Comparison of ENCODE assay signal across 8 cellular contexts in the genomic region with DNA sequence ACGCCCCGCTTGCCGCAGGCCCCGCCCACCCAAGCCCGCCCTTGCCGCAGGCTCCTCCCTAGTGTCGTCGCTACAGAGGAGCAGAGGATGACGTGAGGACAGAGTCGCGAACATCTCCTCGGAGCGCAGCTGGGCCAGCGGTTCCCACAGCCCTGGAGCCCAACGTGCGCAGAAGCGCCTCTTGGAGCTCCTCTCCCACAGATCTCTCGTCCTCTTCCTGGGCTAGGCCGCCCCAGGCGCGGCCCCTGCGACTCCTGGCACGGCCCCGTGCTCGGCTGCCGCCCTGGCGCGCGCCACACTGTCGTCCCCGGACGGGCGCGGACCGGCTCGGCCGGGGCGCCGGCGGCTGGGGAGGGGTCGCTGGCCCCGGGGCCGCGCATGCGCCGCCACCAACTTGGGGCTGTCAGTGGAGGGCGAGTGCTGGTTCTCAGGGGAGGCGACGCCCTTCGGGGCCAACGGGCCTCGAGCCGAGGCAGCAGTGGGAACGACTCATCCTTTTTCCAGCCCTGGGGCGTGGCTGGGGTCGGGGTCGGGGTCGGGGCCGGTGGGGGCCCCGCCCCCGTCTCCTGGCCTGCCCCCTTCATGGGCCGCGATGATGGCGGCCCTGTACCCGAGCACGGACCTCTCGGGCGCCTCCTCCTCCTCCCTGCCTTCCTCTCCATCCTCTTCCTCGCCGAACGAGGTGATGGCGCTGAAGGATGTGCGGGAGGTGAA. TPM values are rescaled to one million over a fixed set of nuclear protein-coding genes. Genes with fewer than 3 reads are reported as not detected.
DNase-seq lines count a peak whose midpoint lies in the region; ATAC-seq, FAIRE-seq and TF ChIP-seq lines count a peak whose summit lies in the region.

A gene (plus strand): TSS at position 67 of the 714 bp plus-strand sequence. CDS start 526 bp downstream, at position 593.

- DNase-seq in D721Med (ENCODE audit: insufficient read length, low spot score) (peak; percentile 73), HTR-8/SVneo (ENCODE audit: insufficient read length, low spot score) (peak; percentile 96), activated T-helper 1 cell treated with Interleukin-2 at 50 U/mL for 16 hours (ENCODE audit: low read depth) (peak; percentile 66), fibroblast of peridontal ligament (ENCODE audit: extremely low read depth) (peak; percentile 61)
- peak; percentile 27 to 81 (median 75) for DNase-seq in naive thymus-derived CD8-positive, alpha-beta T cell
- peak; percentile 79 to 86 (median 80) for DNase-seq in stimulated activated naive CD4-positive, alpha-beta T cell (lab: John Stamatoyannopoulos, UW)

- peaks cover 3 to 14% (median 10%) of the 10 kb centered on the region in 4 donors for H3K4me1 Mint-ChIP-seq in naive thymus-derived CD8-positive, alpha-beta T cell

- H3K27ac Mint-ChIP-seq in naive thymus-derived CD8-positive, alpha-beta T cell: peak within 1 kb of the TSS; percentile 44 to 95 (median 92)

- H3K9me3 Mint-ChIP-seq in naive thymus-derived CD8-positive, alpha-beta T cell: no peaks in the 10 kb centered on the region

- H3K27me3 Mint-ChIP-seq in naive thymus-derived CD8-positive, alpha-beta T cell: peaks cover 13 to 33% (median 19%) of the 10 kb centered on the region in 5 donors

- POLR2A ChIA-PET in naive thymus-derived CD8-positive, alpha-beta T cell (lab: Charles Lee): interaction anchor here (0.6 to 1.2 kb wide), 7 partner anchors 9 to 1249 kb away, joined by 3 to 4 read pairs (median 3); a partner anchor contains a TSS

- TF ChIP-seq CTCF in D721Med (IDR thresholded peaks at IDR 0.05; ENCODE audit: insufficient read depth, missing control alignments): no peak

- FAIRE-seq in D721Med (lab: Jason Lieb, UNC) (no peak), HTR-8/SVneo (lab: Jason Lieb, UNC) (peak; percentile 90)

- ATAC-seq in GM21390 (IDR thresholded peaks at IDR 0.05; ENCODE audit: unreplicated experiment): peak; percentile 94
- peak; percentile 93 to 94 for ATAC-seq in naive thymus-derived CD8-positive, alpha-beta T cell

- peak within 1 kb of the TSS; percentile 81 to 94 (median 88) for H3K4me3 Mint-ChIP-seq in naive thymus-derived CD8-positive, alpha-beta T cell

- peaks cover 0 to 4% (median 0%) of the 10 kb centered on the region in 3 donors for H3K36me3 Mint-ChIP-seq in naive thymus-derived CD8-positive, alpha-beta T cell

TF ChIP-seq in PFSK-1, 5 proteins besides CTCF, POLR2A, EP300 and RAD21:
- TF ChIP-seq TAF1 (IDR thresholded peaks at IDR 0.05; ENCODE audit: borderline replicate concordance, insufficient read depth, low read length): 0 out of 2 replicates have a peak, but pooled peaks have one; percentile 39
- TF ChIP-seq, protein P1, sequence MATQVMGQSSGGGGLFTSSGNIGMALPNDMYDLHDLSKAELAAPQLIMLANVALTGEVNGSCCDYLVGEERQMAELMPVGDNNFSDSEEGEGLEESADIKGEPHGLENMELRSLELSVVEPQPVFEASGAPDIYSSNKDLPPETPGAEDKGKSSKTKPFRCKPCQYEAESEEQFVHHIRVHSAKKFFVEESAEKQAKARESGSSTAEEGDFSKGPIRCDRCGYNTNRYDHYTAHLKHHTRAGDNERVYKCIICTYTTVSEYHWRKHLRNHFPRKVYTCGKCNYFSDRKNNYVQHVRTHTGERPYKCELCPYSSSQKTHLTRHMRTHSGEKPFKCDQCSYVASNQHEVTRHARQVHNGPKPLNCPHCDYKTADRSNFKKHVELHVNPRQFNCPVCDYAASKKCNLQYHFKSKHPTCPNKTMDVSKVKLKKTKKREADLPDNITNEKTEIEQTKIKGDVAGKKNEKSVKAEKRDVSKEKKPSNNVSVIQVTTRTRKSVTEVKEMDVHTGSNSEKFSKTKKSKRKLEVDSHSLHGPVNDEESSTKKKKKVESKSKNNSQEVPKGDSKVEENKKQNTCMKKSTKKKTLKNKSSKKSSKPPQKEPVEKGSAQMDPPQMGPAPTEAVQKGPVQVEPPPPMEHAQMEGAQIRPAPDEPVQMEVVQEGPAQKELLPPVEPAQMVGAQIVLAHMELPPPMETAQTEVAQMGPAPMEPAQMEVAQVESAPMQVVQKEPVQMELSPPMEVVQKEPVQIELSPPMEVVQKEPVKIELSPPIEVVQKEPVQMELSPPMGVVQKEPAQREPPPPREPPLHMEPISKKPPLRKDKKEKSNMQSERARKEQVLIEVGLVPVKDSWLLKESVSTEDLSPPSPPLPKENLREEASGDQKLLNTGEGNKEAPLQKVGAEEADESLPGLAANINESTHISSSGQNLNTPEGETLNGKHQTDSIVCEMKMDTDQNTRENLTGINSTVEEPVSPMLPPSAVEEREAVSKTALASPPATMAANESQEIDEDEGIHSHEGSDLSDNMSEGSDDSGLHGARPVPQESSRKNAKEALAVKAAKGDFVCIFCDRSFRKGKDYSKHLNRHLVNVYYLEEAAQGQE (IDR thresholded peaks at IDR 0.05; ENCODE audit: insufficient read depth in 1 of 2, low read depth in 2 of 2, low read length in 2 of 2): no peak
- peak; percentile 77; the same call in 1 of the 2 replicates for TF ChIP-seq POLR2AphosphoS5 (IDR thresholded peaks at IDR 0.05; ENCODE audit: low read depth, low read length)
TF ChIP-seq in PFSK-1: peak in this region for 2.

RNA-seq across cellular contexts. Expression of the gene that starts here (rescaled TPM):
- 0.23 TPM for polyA plus RNA-seq in PFSK-1 (2012; ENCODE audit: insufficient read length, low read depth)
- total RNA-seq in naive thymus-derived CD8-positive, alpha-beta T cell: 1 to 10 TPM; 4.5 to 5.2 TPM
- 1 to 10 TPM in 1 of 3 donors, under 1 TPM in 2; 0.66 to 1.7 (median 0.82) TPM for polyA plus RNA-seq in naive thymus-derived CD8-positive, alpha-beta T cell

Comparison
In these comparisons a context has a peak if more than half of its experiments do, and no peak if none do; other contexts are left out.
1. Peak in every context shown above with its lines: DNase-seq and ATAC-seq.